In genomic region chr22:38793721-38794466, GRCh38 we compare ENCODE assay signal across 8 cellular contexts.
DNase-seq lines count a peak whose midpoint lies in the region; ATAC-seq lines count a peak whose summit lies in the region.

Gene DNAL4 (minus strand): TSS chr22:38794143. CDS start chr22:38782731, 11,412 bp downstream.

- H3K27ac Mint-ChIP-seq in memory B cell = peak within 1 kb of the TSS; percentile 95

- no peaks in the 10 kb centered on the region for H3K9me3 Mint-ChIP-seq in memory B cell

- ATAC-seq in GM21390 (IDR thresholded peaks at IDR 0.05; ENCODE audit: unreplicated experiment) (peak; percentile 97), memory B cell (ENCODE audit: low read depth) (peak; percentile 95)

- H3K4me3 Mint-ChIP-seq in memory B cell = peak within 1 kb of the TSS; percentile 89

- H3K4me3 ChIP-seq in endocrine pancreas (ENCODE audit: control insufficient read depth, insufficient read depth, low read length) = peak within 1 kb of the TSS; percentile 88

- peaks cover 2% of the 10 kb centered on the region for H3K36me3 Mint-ChIP-seq in memory B cell

- no peaks in the 10 kb centered on the region for H3K9me3 ChIP-seq in endocrine pancreas (ENCODE audit: control insufficient read depth, low read length)

- peak; percentile 99 for DNase-seq in COR-L47 (lab: John Stamatoyannopoulos, UW)
- peak in 75 of 76 experiments; percentile 50 to 98 (median 90) for DNase-seq in HUDEP-2 (lab: John Stamatoyannopoulos, UW; ENCODE audit: unreplicated experiment in 76 of 76)
- DNase-seq in NOMO-1 treated with dmso at 0.1 percent for 144 hours (lab: John Stamatoyannopoulos, UW; ENCODE audit: unreplicated experiment) = peak; percentile 95
- DNase-seq in activated CD8-positive, alpha-beta memory T cell treated with anti-CD3 and anti-CD28 coated beads, Interleukin-2, amount 50 U/mL, for 1 hour (ENCODE audit: extremely low read depth) = peak; percentile 79
- DNase-seq in memory B cell (ENCODE audit: low spot score in 2 of 2) = peak; percentile 86 to 91
- DNase-seq in stimulated activated CD8-positive, alpha-beta memory T cell treated with anti-CD3 and anti-CD28 coated beads, Interleukin-12 subunit alpha, Interleukin-12 subunit beta, amount 100 ng/mL, for 1 hour (ENCODE audit: low read depth) = peak; percentile 86

- H3K9ac ChIP-seq in endocrine pancreas (ENCODE audit: control insufficient read depth, insufficient read depth, low read length) = peak within 1 kb of the TSS; percentile 77

- no peaks in the 10 kb centered on the region for H3K36me3 ChIP-seq in endocrine pancreas (ENCODE audit: control insufficient read depth, insufficient read depth, low read length)

- peaks cover 21% of the 10 kb centered on the region for H3K27me3 Mint-ChIP-seq in memory B cell

- peaks cover 2% of the 10 kb centered on the region for H3K27me3 ChIP-seq in endocrine pancreas (ENCODE audit: control insufficient read depth, insufficient read depth, low read length)

- H3K4me1 Mint-ChIP-seq in memory B cell = peaks cover 10% of the 10 kb centered on the region

- H3K4me1 ChIP-seq in endocrine pancreas (ENCODE audit: control insufficient read depth, insufficient read depth, low read length) = peaks cover 6% of the 10 kb centered on the region

Comparison
In these comparisons a context has a peak if more than half of its experiments do, and no peak if none do; other contexts are left out.
1. Peak in every context shown above with its lines: DNase-seq, ATAC-seq and H3K4me3 ChIP-seq.